9 cellular contexts compared by ENCODE assay signal in genomic region chr7:87312215-87312865, GRCh38. TPM values are rescaled to one million over a fixed set of nuclear protein-coding genes. Genes with fewer than 3 reads are reported as not detected.
DNase-seq lines count a peak whose midpoint lies in the region; ATAC-seq and TF ChIP-seq lines count a peak whose summit lies in the region.
"Had no signal": no experiment of that assay in that cellular context is flagged by ENCODE, and none has a peak within 500 bp of the region (broad histone marks: within the 10 kb centered on the region; RNA-seq: fewer than 3 reads in every experiment).

No MANE protein-coding gene starts in this region.

- no peaks in the 10 kb centered on the region for H3K36me3 ChIP-seq in naive thymus-derived CD4-positive, alpha-beta T cell (ENCODE audit: control insufficient read depth in 2 of 3, insufficient read depth in 3 of 3, low read length in 3 of 3)

- H3K27me3 ChIP-seq in naive thymus-derived CD4-positive, alpha-beta T cell (ENCODE audit: control insufficient read depth in 2 of 2, insufficient read depth in 2 of 2, low read length in 2 of 2) = no peaks in the 10 kb centered on the region

- CTCF ChIA-PET in naive thymus-derived CD4-positive, alpha-beta T cell (lab: Charles Lee) = interaction anchor here (0.6 to 2.0 kb wide), 6 partner anchors 87 to 574 kb away, joined by 3 to 16 read pairs (median 4); no protein-coding TSS in a partner anchor

- POLR2A ChIA-PET in naive thymus-derived CD4-positive, alpha-beta T cell (lab: Charles Lee) = no interaction called here

- peaks cover 0 to 4% of the 10 kb centered on the region in 2 donors for H3K4me1 ChIP-seq in naive thymus-derived CD4-positive, alpha-beta T cell (ENCODE audit: control insufficient read depth in 2 of 2, insufficient read depth in 2 of 2, low read length in 2 of 2)

- no peak overlapping the region for H3K4me3 ChIP-seq in naive thymus-derived CD4-positive, alpha-beta T cell (ENCODE audit: low read length)

- TF ChIP-seq CTCF in endothelial cell (IDR thresholded peaks at IDR 0.05; ENCODE audit: unreplicated experiment) = peak; percentile 84

- H3K9me3 ChIP-seq in naive thymus-derived CD4-positive, alpha-beta T cell (ENCODE audit: control insufficient read depth in 2 of 3, low read length in 3 of 3) = no peaks in the 10 kb centered on the region

- DNase-seq in CMK (ENCODE audit: low read depth) (peak; percentile 48), NCI-H82 treated with DMSO at 0.1 percent for 48 hours (lab: John Stamatoyannopoulos, UW; ENCODE audit: unreplicated experiment) (peak; percentile 75), endothelial cell (ENCODE audit: low spot score) (peak; percentile 68)
- peak; percentile 75 for DNase-seq in activated CD8-positive, alpha-beta memory T cell treated with anti-CD3 and anti-CD28 coated beads for 24 hours
- peak; percentile 25 to 70 (median 55) for DNase-seq in naive thymus-derived CD4-positive, alpha-beta T cell

- no peaks in the 10 kb centered on the region for H3K4me1 Mint-ChIP-seq in endothelial cell (ENCODE audit: unreplicated experiment)
- peaks cover 0 to 3% (median 0%) of the 10 kb centered on the region in 7 donors for H3K4me1 Mint-ChIP-seq in naive thymus-derived CD4-positive, alpha-beta T cell
- no peaks in the 10 kb centered on the region for H3K4me1 Mint-ChIP-seq in stimulated activated memory B cell treated with anti-CD40 and anti-IgM and Interleukin-4, amounts not matched to agents 10 μg/mL and 1 μg/mL and 100 μg/mL, for 72 hours

- ATAC-seq in GM19395 (IDR thresholded peaks at IDR 0.05; ENCODE audit: unreplicated experiment) (peak; percentile 74), HG03442 (IDR thresholded peaks at IDR 0.05; ENCODE audit: unreplicated experiment) (peak; percentile 58)
- peak; percentile 98 for ATAC-seq in naive thymus-derived CD4-positive, alpha-beta T cell
- peak; percentile 66 for ATAC-seq in stimulated activated memory B cell treated with anti-CD40 and anti-IgM and Interleukin-4, amounts not matched to agents 10 μg/mL and 1 μg/mL and 100 μg/mL, for 72 hours

- H3K27ac Mint-ChIP-seq in endothelial cell (ENCODE audit: unreplicated experiment) = no peak overlapping the region
- H3K27ac Mint-ChIP-seq in naive thymus-derived CD4-positive, alpha-beta T cell = no peak overlapping the region
- no peak overlapping the region for H3K27ac Mint-ChIP-seq in stimulated activated memory B cell treated with anti-CD40 and anti-IgM and Interleukin-4, amounts not matched to agents 10 μg/mL and 1 μg/mL and 100 μg/mL, for 72 hours
- H3K27ac Mint-ChIP-seq: T-helper 1 cell treated with Interleukin-12 subunit alpha and Interleukin-12 subunit beta and Interleukin-4 antibody, amounts not matched to agents 30 μg/mL and 1 μg/mL, for 36 hours had no signal

- no peak overlapping the region for H3K27ac ChIP-seq in naive thymus-derived CD4-positive, alpha-beta T cell (ENCODE audit: low read depth, low read length)

- no peak overlapping the region for H3K4me3 Mint-ChIP-seq in endothelial cell (ENCODE audit: unreplicated experiment)
- H3K4me3 Mint-ChIP-seq in naive thymus-derived CD4-positive, alpha-beta T cell = no peak overlapping the region
- H3K4me3 Mint-ChIP-seq in stimulated activated memory B cell treated with anti-CD40 and anti-IgM and Interleukin-4, amounts not matched to agents 10 μg/mL and 1 μg/mL and 100 μg/mL, for 72 hours = no peak overlapping the region
- H3K4me3 Mint-ChIP-seq: T-helper 1 cell treated with Interleukin-12 subunit alpha and Interleukin-12 subunit beta and Interleukin-4 antibody, amounts not matched to agents 30 μg/mL and 1 μg/mL, for 36 hours had no signal

- H3K9me3 Mint-ChIP-seq in endothelial cell (ENCODE audit: unreplicated experiment) = no peaks in the 10 kb centered on the region
- no peaks in the 10 kb centered on the region for H3K9me3 Mint-ChIP-seq in naive thymus-derived CD4-positive, alpha-beta T cell
- H3K9me3 Mint-ChIP-seq in stimulated activated memory B cell treated with anti-CD40 and anti-IgM and Interleukin-4, amounts not matched to agents 10 μg/mL and 1 μg/mL and 100 μg/mL, for 72 hours = no peaks in the 10 kb centered on the region
- H3K9me3 Mint-ChIP-seq: T-helper 1 cell treated with Interleukin-12 subunit alpha and Interleukin-12 subunit beta and Interleukin-4 antibody, amounts not matched to agents 30 μg/mL and 1 μg/mL, for 36 hours had no signal

- intact Hi-C loops in naive thymus-derived CD4-positive, alpha-beta T cell (cut with micrococcal nuclease) = loop anchor here (1.0 to 10.0 kb wide), 9 partner anchors 32 to 798 kb away; partner anchors contain the start of genes CROT (in 2 of the 2) and RUNDC3B (in 1 of the 2)

- no peaks in the 10 kb centered on the region for H3K36me3 Mint-ChIP-seq in endothelial cell (ENCODE audit: low read depth, unreplicated experiment)
- no peaks in the 10 kb centered on the region for H3K36me3 Mint-ChIP-seq in naive thymus-derived CD4-positive, alpha-beta T cell
- no peaks in the 10 kb centered on the region for H3K36me3 Mint-ChIP-seq in stimulated activated memory B cell treated with anti-CD40 and anti-IgM and Interleukin-4, amounts not matched to agents 10 μg/mL and 1 μg/mL and 100 μg/mL, for 72 hours

- no peaks in the 10 kb centered on the region for H3K27me3 Mint-ChIP-seq in endothelial cell (ENCODE audit: unreplicated experiment)
- H3K27me3 Mint-ChIP-seq in naive thymus-derived CD4-positive, alpha-beta T cell = peaks cover 0 to 12% (median 0%) of the 10 kb centered on the region in 5 donors
- H3K27me3 Mint-ChIP-seq in stimulated activated memory B cell treated with anti-CD40 and anti-IgM and Interleukin-4, amounts not matched to agents 10 μg/mL and 1 μg/mL and 100 μg/mL, for 72 hours = no peaks in the 10 kb centered on the region

RNA-seq across cellular contexts. Expression of gene CROT, which starts 33.1 kb away (rescaled TPM):
- 11.1 TPM for total RNA-seq in endothelial cell (ENCODE audit: unreplicated experiment)
- 10 to 100 TPM in 3 of 5 experiments, 1 to 10 TPM in 2; 7.7 to 15.2 (median 11.3) TPM for total RNA-seq in naive thymus-derived CD4-positive, alpha-beta T cell
- polyA plus RNA-seq in naive thymus-derived CD4-positive, alpha-beta T cell = 1 to 10 TPM; 5.6 to 5.7 TPM
